22 cellular contexts compared by ENCODE assay signal in genomic region chr15:48522911-48523310, GRCh38.
DNase-seq lines count a peak whose midpoint lies in the region; ATAC-seq and TF ChIP-seq lines count a peak whose summit lies in the region.
"Had no signal": no experiment of that assay in that cellular context is flagged by ENCODE, and none has a peak within 500 bp of the region (broad histone marks: within the 10 kb centered on the region; RNA-seq: fewer than 3 reads in every experiment).

No MANE protein-coding gene starts in this region.

- H2BK5ac ChIP-seq in IMR-90 (ENCODE audit: low read depth, low read length, poor library complexity, severe bottlenecking): no peak overlapping the region

- H3K27ac ChIP-seq in GM23248 (peak overlapping the region; percentile 1; the same call in 1 of the 2 replicates), IMR-90 (ENCODE audit: insufficient read depth, low read length) (no peak overlapping the region)
- H3K27ac ChIP-seq: A549; BLaER1 treated with 17β-estradiol and CSF1 and Interleukin-3, amounts not matched to agents 10 nM and 100 nM had no signal

- no peaks in the 10 kb centered on the region for H3K27me3 ChIP-seq in GM23248 (replicated peaks; ENCODE audit: insufficient read depth)
- no peaks in the 10 kb centered on the region for H3K27me3 ChIP-seq in IMR-90 (ENCODE audit: control insufficient read depth, insufficient read depth, low read length)
- H3K27me3 ChIP-seq: BE2C; BLaER1 treated with 17β-estradiol and CSF1 and Interleukin-3, amounts not matched to agents 10 nM and 100 nM had no signal

- H3K4me1 ChIP-seq in GM23248 (ENCODE audit: insufficient read depth) (no peaks in the 10 kb centered on the region), IMR-90 (ENCODE audit: control insufficient read depth, insufficient read depth, low read length) (peaks cover 11% of the 10 kb centered on the region)
- H3K4me1 ChIP-seq: A549; BE2C; BLaER1 treated with 17β-estradiol and CSF1 and Interleukin-3, amounts not matched to agents 10 nM and 100 nM had no signal

- peaks cover 32% of the 10 kb centered on the region for H3K4me1 Mint-ChIP-seq in osteocyte (ENCODE audit: unreplicated experiment)
- H3K4me1 Mint-ChIP-seq: CD14-positive monocyte; CD8-positive, alpha-beta memory T cell had no signal

- H3K18ac ChIP-seq in IMR-90 (ENCODE audit: low read depth, low read length): no peak overlapping the region

- POLR2A ChIA-PET in IMR-90 (lab: Charles Lee; ENCODE audit: unreplicated experiment): no interaction called here

- no TSS peak for BruUV-seq in IMR-90 (replicated peaks; lab: Mats Ljungman, UMichigan)

- H3K4me2 ChIP-seq in GM23248 (ENCODE audit: unreplicated experiment) (no peak overlapping the region), IMR-90 (ENCODE audit: low read depth, low read length) (no peak overlapping the region)
- H3K4me2 ChIP-seq: A549; BLaER1 treated with 17β-estradiol and CSF1 and Interleukin-3, amounts not matched to agents 10 nM and 100 nM had no signal

- peak; percentile 48 for ATAC-seq in IMR-90 (ENCODE audit: low read depth)
- no peak for ATAC-seq in GM21825 (IDR thresholded peaks at IDR 0.05; ENCODE audit: unreplicated experiment)
- ATAC-seq: A549 had no signal

- H4K5ac ChIP-seq in IMR-90 (ENCODE audit: low read depth, low read length): no peak overlapping the region

- CTCF ChIA-PET in IMR-90 (lab: Yijun Ruan, JAX): no interaction called here

- H3K9me3 ChIP-seq in GM23248 (ENCODE audit: low read depth): no peaks in the 10 kb centered on the region
- H3K9me3 ChIP-seq in IMR-90 (ENCODE audit: control insufficient read depth, insufficient read depth, low read length): no peaks in the 10 kb centered on the region
- H3K9me3 ChIP-seq: A549; BE2C; BLaER1 treated with 17β-estradiol and CSF1 and Interleukin-3, amounts not matched to agents 10 nM and 100 nM had no signal

- 79 to 87% methylated on average over 3 of the region's 3 CpGs for WGBS in GM23248 (ENCODE audit: low coverage in 1 of 2, low lambda C conversion rate in 2 of 2, missing lambda C conversion rate in 2 of 2), 2 experiments
- WGBS in IMR-90 (ENCODE audit: extremely low coverage in 2 of 2, insufficient read length in 1 of 2), 2 experiments: no CpG with 5 or more reads among the region's 3 CpGs

- in situ Hi-C loops in GM23248 (cut with MboI) (no loop called here), IMR-90 (cut with MboI; ENCODE audit: low sequenced_read_pairs) (no loop called here)

- no peak overlapping the region for H3K4me3 Mint-ChIP-seq in osteocyte (ENCODE audit: unreplicated experiment)
- H3K4me3 Mint-ChIP-seq: CD14-positive monocyte; CD4-positive, alpha-beta T cell; CD8-positive, alpha-beta memory T cell had no signal

- H3K4ac ChIP-seq in IMR-90 (ENCODE audit: low read depth, low read length): no peak overlapping the region

- H3K9me2 ChIP-seq in GM23248 (ENCODE audit: insufficient read depth): no peaks in the 10 kb centered on the region

- H3K36me3 Mint-ChIP-seq in osteocyte (ENCODE audit: unreplicated experiment): peaks cover 86% of the 10 kb centered on the region
- H3K36me3 Mint-ChIP-seq: CD14-positive monocyte; CD8-positive, alpha-beta memory T cell had no signal

- no peak overlapping the region for H2AK5ac ChIP-seq in IMR-90 (ENCODE audit: low read depth, low read length)

- no peak overlapping the region for H3K56ac ChIP-seq in IMR-90 (ENCODE audit: extremely low read depth, insufficient read depth, low read length)

- intact Hi-C loops in IMR-90 (cut with micrococcal nuclease): no loop called here

- H3K9ac ChIP-seq in GM23248 (no peak overlapping the region), IMR-90 (ENCODE audit: low read depth, low read length) (no peak overlapping the region)
- H3K9ac ChIP-seq: BLaER1 treated with 17β-estradiol and CSF1 and Interleukin-3, amounts not matched to agents 10 nM and 100 nM had no signal

- no peak overlapping the region for H3K23ac ChIP-seq in IMR-90 (ENCODE audit: low read depth, low read length)

- dilution Hi-C loops in IMR-90 (cut with HindIII; ENCODE audit: low sequenced_read_pairs, unreplicated experiment): no loop called here

- H2AK9ac ChIP-seq in IMR-90 (replicated peaks; ENCODE audit: low read depth, low read length, poor library complexity): no peak overlapping the region

- no peak overlapping the region for H3K14ac ChIP-seq in IMR-90 (replicated peaks; ENCODE audit: low read depth, low read length)

- H3K4me3 ChIP-seq in GM23248: no peak overlapping the region
- no peak overlapping the region for H3K4me3 ChIP-seq in IMR-90 (ENCODE audit: insufficient read depth, low read depth, low read length)
- H3K4me3 ChIP-seq: A549; BLaER1 treated with 17β-estradiol and CSF1 and Interleukin-3, amounts not matched to agents 10 nM and 100 nM had no signal

- H3K36me3 ChIP-seq in GM23248 (ENCODE audit: low read depth) (peaks cover 96% of the 10 kb centered on the region), IMR-90 (ENCODE audit: control insufficient read depth, insufficient read depth, low read length) (peaks cover 50% of the 10 kb centered on the region)
- H3K36me3 ChIP-seq: BE2C; BLaER1 treated with 17β-estradiol and CSF1 and Interleukin-3, amounts not matched to agents 10 nM and 100 nM had no signal

- no peak for TF ChIP-seq RAD21 in IMR-90 (IDR thresholded peaks at IDR 0.05; ENCODE audit: low read length)

- no peak overlapping the region for H2BK15ac ChIP-seq in IMR-90 (ENCODE audit: low read depth, low read length)

- no peak for DNase-seq in GM23248
- DNase-seq in IMR-90: peak; percentile 33
- peak; percentile 24 for DNase-seq in astrocyte of the hippocampus (ENCODE audit: low read depth, low spot score)
- no peak for DNase-seq in osteocyte (ENCODE audit: extremely low spot score, unreplicated experiment)
- DNase-seq in dermis blood vessel endothelial cell: no peak
- no peak for DNase-seq in superior temporal gyrus (ENCODE audit: extremely low spot score)
- DNase-seq: 8988T; ACHN; AML-193; BE2C; CD4-positive, alpha-beta T cell; CD8-positive, alpha-beta memory T cell; DMS 273 treated with DMSO at 0.1 percent for 48 hours; DMS53; DMS79 treated with DMSO at 0.1 percent for 48 hours; GF-D8; H7; HCEC 1CT had no signal

- peaks cover 92% of the 10 kb centered on the region for H3F3A ChIP-seq in GM23248 (ENCODE audit: insufficient read depth)

- H4K91ac ChIP-seq in IMR-90 (ENCODE audit: insufficient read depth, low read depth, low read length): no peak overlapping the region

- no peaks in the 10 kb centered on the region for H4K20me1 ChIP-seq in GM23248 (ENCODE audit: insufficient read depth)
- H4K20me1 ChIP-seq in IMR-90 (ENCODE audit: insufficient read depth, low read length): no peaks in the 10 kb centered on the region
- H4K20me1 ChIP-seq: BLaER1 treated with 17β-estradiol and CSF1 and Interleukin-3, amounts not matched to agents 10 nM and 100 nM had no signal

- no peaks in the 10 kb centered on the region for H3K27me3 Mint-ChIP-seq in osteocyte (ENCODE audit: unreplicated experiment)
- H3K27me3 Mint-ChIP-seq: CD4-positive, alpha-beta T cell had no signal

- H2BK120ac ChIP-seq in IMR-90 (ENCODE audit: low read depth, low read length): no peak overlapping the region

- H2AFZ ChIP-seq in GM23248 (no peak overlapping the region), IMR-90 (replicated peaks; ENCODE audit: low read length, poor library complexity) (no peak overlapping the region)

- no peak for TF ChIP-seq POLR2A in IMR-90 (IDR thresholded peaks at IDR 0.05; ENCODE audit: low read depth, low read length)

- peaks cover 21 to 55% of the 10 kb centered on the region in 2 experiments; a peak in 3 of 4 replicates for H3K79me1 ChIP-seq in IMR-90 (ENCODE audit: low read depth in 1 of 2, low read length in 2 of 2)

- peak overlapping the region; percentile 67 for H3K27ac Mint-ChIP-seq in osteocyte (ENCODE audit: unreplicated experiment)
- H3K27ac Mint-ChIP-seq: CD14-positive monocyte; CD4-positive, alpha-beta T cell; CD8-positive, alpha-beta memory T cell had no signal

- no peak for TF ChIP-seq CTCF in IMR-90 (conservative IDR thresholded peaks at IDR 0.05; ENCODE audit: low read depth, low read length)
- no peak for TF ChIP-seq CTCF in osteocyte (IDR thresholded peaks at IDR 0.05)

- H3K9me3 Mint-ChIP-seq in osteocyte (ENCODE audit: unreplicated experiment): no peaks in the 10 kb centered on the region
- H3K9me3 Mint-ChIP-seq: CD4-positive, alpha-beta T cell had no signal

- H3K79me2 ChIP-seq in GM23248 (ENCODE audit: insufficient read depth): peaks cover 93% of the 10 kb centered on the region

- no peak overlapping the region; the same call in 1 of the 2 replicates for H2BK20ac ChIP-seq in IMR-90 (ENCODE audit: low read depth, low read length)

- H4K8ac ChIP-seq in IMR-90 (ENCODE audit: low read depth in 2 of 2, low read length in 2 of 2): no peak overlapping the region

- peaks cover 9% of the 10 kb centered on the region for H3K9me1 ChIP-seq in IMR-90 (ENCODE audit: insufficient read depth, low read length)

TF ChIP-seq in IMR-90, 13 proteins besides CTCF, POLR2A, EP300 and RAD21:
- TF ChIP-seq MAFK (IDR thresholded peaks at IDR 0.05; ENCODE audit: low read depth, low read length) (no peak), CEBPB (IDR thresholded peaks at IDR 0.05; ENCODE audit: low read depth, low read length) (no peak), NFE2L2 (IDR thresholded peaks at IDR 0.05; ENCODE audit: low read depth, low read length) (no peak), USF2 (IDR thresholded peaks at IDR 0.05; ENCODE audit: low read depth, low read length) (no peak), SMC3 (IDR thresholded peaks at IDR 0.05; ENCODE audit: low read depth, low read length) (no peak), MXI1 (IDR thresholded peaks at IDR 0.05; ENCODE audit: borderline replicate concordance, low read depth, low read length) (no peak)

Comparison
In these comparisons a context has a peak if more than half of its experiments do, and no peak if none do; other contexts are left out.
1. DNase-seq: peak in IMR-90 (single experiment) and astrocyte of the hippocampus (single experiment); none in GM23248 (single experiment), osteocyte (single experiment), dermis blood vessel endothelial cell (single experiment) and superior temporal gyrus (single experiment).